9 cellular contexts compared by ENCODE assay signal in genomic region chr9:127132921-127133647, GRCh38. TPM values are rescaled to one million over a fixed set of nuclear protein-coding genes. Genes with fewer than 3 reads are reported as not detected.
A peak's percentile ranks its signal among the peaks of the same experiment; 100 is the strongest.
DNase-seq lines count a peak whose midpoint lies in the region; ATAC-seq and TF ChIP-seq lines count a peak whose summit lies in the region.
"Had no signal": no experiment of that assay in that cellular context is flagged by ENCODE, and none has a peak within 500 bp of the region (broad histone marks: within the 10 kb centered on the region; RNA-seq: fewer than 3 reads in every experiment).

No MANE protein-coding gene starts in this region.

- peak overlapping the region; percentile 55 for H3K9ac ChIP-seq in BLaER1

- H3K4me2 ChIP-seq in BLaER1, result peak overlapping the region; percentile 98

- H3K4me1 ChIP-seq in BLaER1, result peaks cover 52% of the 10 kb centered on the region
- H3K4me1 ChIP-seq in esophagus squamous epithelium, result peaks cover 50 to 84% (median 69%) of the 10 kb centered on the region in 3 donors

- TF ChIP-seq POLR2A in esophagus squamous epithelium (IDR thresholded peaks at IDR 0.05), result no peak

- peaks cover 50% of the 10 kb centered on the region for H3K4me1 Mint-ChIP-seq in osteocyte (ENCODE audit: unreplicated experiment)

- peak overlapping the region; percentile 44 for H3K4me3 ChIP-seq in BLaER1
- H3K4me3 ChIP-seq in esophagus squamous epithelium, result peak overlapping the region in 1 of 4 donors; percentile 12

- DNase-seq in NCI-H1694 treated with DMSO at 0.1 percent for 48 hours (lab: John Stamatoyannopoulos, UW), result peak; percentile 25
- no peak for DNase-seq in esophagus squamous epithelium (lab: John Stamatoyannopoulos, UW)
- peak; percentile 83 for DNase-seq in osteocyte (ENCODE audit: extremely low spot score, unreplicated experiment)
- no peak for DNase-seq in activated CD4-positive, CD25-positive, alpha-beta regulatory T cell (lab: John Stamatoyannopoulos, UW)
- DNase-seq in left colon, result no peak

- H4K20me1 ChIP-seq in BLaER1, result 0 out of 2 replicates have a peak, but pooled peaks cover 8% of the 10 kb centered on the region

- intact Hi-C loops in esophagus squamous epithelium (cut with DNase I), result no loop called here
- intact Hi-C loops in left colon (cut with DNase I, micrococcal nuclease), result no loop called here

- no peaks in the 10 kb centered on the region for H3K36me3 Mint-ChIP-seq in osteocyte (ENCODE audit: unreplicated experiment)

- peak overlapping the region; percentile 95 for H3K27ac Mint-ChIP-seq in osteocyte (ENCODE audit: unreplicated experiment)
- H3K27ac Mint-ChIP-seq: T-helper 1 cell treated with Interleukin-12 subunit alpha and Interleukin-12 subunit beta and Interleukin-4 antibody, amounts not matched to agents 30 μg/mL and 1 μg/mL, for 36 hours had no signal

- no peaks in the 10 kb centered on the region for H3K27me3 Mint-ChIP-seq in osteocyte (ENCODE audit: unreplicated experiment)

- ATAC-seq in GM21529 (IDR thresholded peaks at IDR 0.05; ENCODE audit: unreplicated experiment) (no peak), HG02970 (IDR thresholded peaks at IDR 0.05; ENCODE audit: low FRiP score, unreplicated experiment) (no peak), left colon (no peak)

- no peaks in the 10 kb centered on the region for H3K9me3 ChIP-seq in BLaER1
- H3K9me3 ChIP-seq in esophagus squamous epithelium, result no peaks in the 10 kb centered on the region

- H3K36me3 ChIP-seq in BLaER1, result no peaks in the 10 kb centered on the region
- no peaks in the 10 kb centered on the region for H3K36me3 ChIP-seq in esophagus squamous epithelium

- peak overlapping the region; percentile 67 for H3K27ac ChIP-seq in BLaER1
- peak overlapping the region; percentile 73 to 94 (median 85) for H3K27ac ChIP-seq in esophagus squamous epithelium

- no peaks in the 10 kb centered on the region for H3K9me3 Mint-ChIP-seq in osteocyte (ENCODE audit: unreplicated experiment)
- H3K9me3 Mint-ChIP-seq: T-helper 1 cell treated with Interleukin-12 subunit alpha and Interleukin-12 subunit beta and Interleukin-4 antibody, amounts not matched to agents 30 μg/mL and 1 μg/mL, for 36 hours had no signal

- H3K4me3 Mint-ChIP-seq in osteocyte (ENCODE audit: unreplicated experiment), result no peak overlapping the region
- H3K4me3 Mint-ChIP-seq: T-helper 1 cell treated with Interleukin-12 subunit alpha and Interleukin-12 subunit beta and Interleukin-4 antibody, amounts not matched to agents 30 μg/mL and 1 μg/mL, for 36 hours had no signal

- 30 to 32% methylated on average over 7 to 11 of the region's 15 CpGs for WGBS in esophagus squamous epithelium, 2 donors

- no peaks in the 10 kb centered on the region for H3K27me3 ChIP-seq in BLaER1
- no peaks in the 10 kb centered on the region for H3K27me3 ChIP-seq in esophagus squamous epithelium

- TF ChIP-seq CTCF in esophagus squamous epithelium (IDR thresholded peaks at IDR 0.05), result no peak
- no peak for TF ChIP-seq CTCF in osteocyte (IDR thresholded peaks at IDR 0.05)

RNA-seq across cellular contexts. Expression of gene ANGPTL2, which starts 10.6 kb away (rescaled TPM):
- total RNA-seq in esophagus squamous epithelium (10 to 100 TPM in 1 of 4 donors, 1 to 10 TPM in 3; 2.4 to 24.6 (median 7.6) TPM), osteocyte (34.8 and 40.0 TPM in 2 replicates), left colon (10 to 100 TPM in 1 of 2 donors, 1 to 10 TPM in 1; 6.0 to 12.0 TPM)

Comparison
In these comparisons a context has a peak if more than half of its experiments do, and no peak if none do; other contexts are left out.
1. DNase-seq: peak in NCI-H1694 treated with DMSO at 0.1 percent for 48 hours (single experiment) and osteocyte (single experiment); none in esophagus squamous epithelium (single experiment), activated CD4-positive, CD25-positive, alpha-beta regulatory T cell (0 of 4) and left colon (0 of 2).